8 cellular contexts compared by ENCODE assay signal in genomic region chrX:15497865-15498264, GRCh38. TPM values are rescaled to one million over a fixed set of nuclear protein-coding genes. Genes with fewer than 3 reads are reported as not detected.
DNase-seq lines count a peak whose midpoint lies in the region; ATAC-seq and TF ChIP-seq lines count a peak whose summit lies in the region.
"Had no signal": no experiment of that assay in that cellular context is flagged by ENCODE, and none has a peak within 500 bp of the region (broad histone marks: within the 10 kb centered on the region; RNA-seq: fewer than 3 reads in every experiment).

No MANE protein-coding gene starts in this region.

- H3K4me1 Mint-ChIP-seq in activated naive CD8-positive, alpha-beta T cell treated with anti-CD3 and anti-CD28 coated beads, Interleukin-2, amount 10 ng/mL, durations not matched to agents 7 days and 5 days, result peaks cover 7% of the 10 kb centered on the region

- H3K27ac ChIP-seq in right cardiac atrium (ENCODE audit: low read length), result no peak overlapping the region

- POLR2A ChIA-PET in activated naive CD8-positive, alpha-beta T cell treated with anti-CD3 and anti-CD28 coated beads, Interleukin-2, amount 10 ng/mL, durations not matched to agents 7 days and 5 days (lab: Charles Lee), result no interaction called here

- peaks cover 23% of the 10 kb centered on the region for H3K27me3 Mint-ChIP-seq in activated naive CD8-positive, alpha-beta T cell treated with anti-CD3 and anti-CD28 coated beads, Interleukin-2, amount 10 ng/mL, durations not matched to agents 7 days and 5 days

- WGBS in right cardiac atrium, result 24% methylated on average over 4 of the region's 4 CpGs

- no peaks in the 10 kb centered on the region for H3K36me3 Mint-ChIP-seq in activated naive CD8-positive, alpha-beta T cell treated with anti-CD3 and anti-CD28 coated beads, Interleukin-2, amount 10 ng/mL, durations not matched to agents 7 days and 5 days

- intact Hi-C loops in right cardiac atrium (cut with DNase I), result loop anchor here in 3 of 4 donors (2.0 to 10.0 kb wide), 2 partner anchors 67 kb away; no protein-coding TSS in a partner anchor

- DNase-seq in GM12864 (ENCODE audit: low read depth), result no peak
- peak; percentile 31 for DNase-seq in LoVo (ENCODE audit: low spot score)
- DNase-seq in SK-N-DZ (ENCODE audit: low spot score), result peak; percentile 52
- peak; percentile 33 for DNase-seq in activated naive CD8-positive, alpha-beta T cell treated with anti-CD3 and anti-CD28 coated beads, Interleukin-2, amount 10 ng/mL, durations not matched to agents 7 days and 5 days
- DNase-seq in right cardiac atrium, result peak; percentile 19 to 58 (median 34)
- DNase-seq in stimulated activated CD4-positive, alpha-beta T cell treated with anti-CD3 and anti-CD28 coated beads, Interleukin-12 subunit alpha, Interleukin-12 subunit beta, amount 100 ng/mL, for 48 hours (ENCODE audit: low read depth in 2 of 3, low spot score in 1 of 3), result peak; percentile 22 to 69 (median 23)

- TF ChIP-seq CTCF in GM12864 (IDR thresholded peaks at IDR 0.05; ENCODE audit: low read depth, low read length, missing control alignments), result peak; percentile 63

- H3K9me3 ChIP-seq in right cardiac atrium (ENCODE audit: control insufficient read depth, low read length), result no peaks in the 10 kb centered on the region

- no peaks in the 10 kb centered on the region for H3K9me3 Mint-ChIP-seq in activated naive CD8-positive, alpha-beta T cell treated with anti-CD3 and anti-CD28 coated beads, Interleukin-2, amount 10 ng/mL, durations not matched to agents 7 days and 5 days
- H3K9me3 Mint-ChIP-seq: dendritic cell treated with granulocyte-macrophage colony-stimulating factor and Interleukin-4, amounts not matched to agents 40 ng/mL and 50 ng/mL, for 4 days had no signal

- H3K27me3 ChIP-seq in right cardiac atrium (ENCODE audit: control insufficient read depth, insufficient read depth), result no peaks in the 10 kb centered on the region

- H3K4me3 ChIP-seq in GM12864 (ENCODE audit: low read depth, low read length), result no peak overlapping the region
- H3K4me3 ChIP-seq in right cardiac atrium (ENCODE audit: low read length), result no peak overlapping the region

- peak overlapping the region; percentile 21 for H3K4me3 Mint-ChIP-seq in activated naive CD8-positive, alpha-beta T cell treated with anti-CD3 and anti-CD28 coated beads, Interleukin-2, amount 10 ng/mL, durations not matched to agents 7 days and 5 days
- H3K4me3 Mint-ChIP-seq: dendritic cell treated with granulocyte-macrophage colony-stimulating factor and Interleukin-4, amounts not matched to agents 40 ng/mL and 50 ng/mL, for 4 days had no signal

- no peak overlapping the region for H3K27ac Mint-ChIP-seq in activated naive CD8-positive, alpha-beta T cell treated with anti-CD3 and anti-CD28 coated beads, Interleukin-2, amount 10 ng/mL, durations not matched to agents 7 days and 5 days
- H3K27ac Mint-ChIP-seq: dendritic cell treated with granulocyte-macrophage colony-stimulating factor and Interleukin-4, amounts not matched to agents 40 ng/mL and 50 ng/mL, for 4 days had no signal

- peaks cover 2% of the 10 kb centered on the region for H3K4me1 ChIP-seq in right cardiac atrium (ENCODE audit: control insufficient read depth, insufficient read depth, low read length)

- peak; percentile 32 for ATAC-seq in activated naive CD8-positive, alpha-beta T cell treated with anti-CD3 and anti-CD28 coated beads, Interleukin-2, amount 10 ng/mL, durations not matched to agents 7 days and 5 days (ENCODE audit: low read depth)
- ATAC-seq in right cardiac atrium (no peak), HG02885 (IDR thresholded peaks at IDR 0.05; ENCODE audit: poor library complexity, unreplicated experiment) (no peak)

RNA-seq across cellular contexts. Expression of gene BMX, which starts 2.7 kb away (rescaled TPM):
- 0.05 and 0.41 TPM in 2 replicates for polyA plus RNA-seq in SK-N-DZ (2014; cell fraction: cytosol; rRNA removed)
- 0.12 and 0.36 TPM in 2 replicates for polyA plus RNA-seq in SK-N-DZ (2014; cell fraction: nucleus; rRNA removed)
- not detected for total RNA-seq in activated naive CD8-positive, alpha-beta T cell treated with anti-CD3 and anti-CD28 coated beads, Interleukin-2, amount 10 ng/mL, durations not matched to agents 7 days and 5 days
- total RNA-seq in right cardiac atrium, result 10 to 100 TPM in 2 of 4 donors, 1 to 10 TPM in 2; 5.9 to 16.3 (median 9.5) TPM
- 4.7 TPM for polyA plus RNA-seq in right cardiac atrium

RNA-seq across cellular contexts. Expression of gene PIR, which starts 4.7 kb away (rescaled TPM):
- polyA plus RNA-seq in SK-N-DZ (2014; cell fraction: cytosol; rRNA removed), result 19.4 and 32.5 TPM in 2 replicates
- polyA plus RNA-seq in SK-N-DZ (2014; cell fraction: nucleus; rRNA removed), result 12.2 and 20.0 TPM in 2 replicates
- total RNA-seq in activated naive CD8-positive, alpha-beta T cell treated with anti-CD3 and anti-CD28 coated beads, Interleukin-2, amount 10 ng/mL, durations not matched to agents 7 days and 5 days, result 1 to 10 TPM; 1.4 to 2.4 TPM
- 10 to 100 TPM; 13.4 to 18.7 (median 14.7) TPM for total RNA-seq in right cardiac atrium
- polyA plus RNA-seq in right cardiac atrium, result 15.9 TPM

Comparison
In these comparisons a context has a peak if more than half of its experiments do, and no peak if none do; other contexts are left out.
1. RNA of gene BMX, which starts 2.7 kb away (total RNA-seq): 5.9 to 16.3 TPM in right cardiac atrium; not detected in activated naive CD8-positive, alpha-beta T cell treated with anti-CD3 and anti-CD28 coated beads, Interleukin-2, amount 10 ng/mL, durations not matched to agents 7 days and 5 days; every median in the first group is over 4 times any median in the second.
2. RNA of gene PIR, which starts 4.7 kb away (total RNA-seq): 13.4 to 18.7 TPM in right cardiac atrium; 1.4 to 2.4 TPM in activated naive CD8-positive, alpha-beta T cell treated with anti-CD3 and anti-CD28 coated beads, Interleukin-2, amount 10 ng/mL, durations not matched to agents 7 days and 5 days; every median in the first group is over 4 times any median in the second.